Comparison of ENCODE assay signal across 2 cellular contexts in genomic region chr13:19596086-19596485, GRCh38.
A peak's percentile ranks its signal among the peaks of the same experiment; 100 is the strongest.
TF ChIP-seq lines count a peak whose summit lies in the region.

No MANE protein-coding gene starts in this region.

TF ChIP-seq in HepG2, 621 proteins besides CTCF, POLR2A, EP300 and RAD21:
- peak; percentile 87 for TF ChIP-seq ZNF263 (CRISPR knock-in tag; IDR thresholded peaks at IDR 0.05)
- 0 out of 2 replicates have a peak, but pooled peaks have one; percentile 24 for TF ChIP-seq ZBTB38 (CRISPR knock-in tag; IDR thresholded peaks at IDR 0.05)
- no peak for TF ChIP-seq ZNF597 (CRISPR knock-in tag; IDR thresholded peaks at IDR 0.05)

TF ChIP-seq in A549, 52 proteins besides CTCF, POLR2A, EP300 and RAD21:
- TF ChIP-seq JUN (IDR thresholded peaks at IDR 0.05): no peak
- no peak for TF ChIP-seq RARB (CRISPR knock-in tag; IDR thresholded peaks at IDR 0.05)
- TF ChIP-seq ZSCAN20 (CRISPR knock-in tag; IDR thresholded peaks at IDR 0.05): no peak
- TF ChIP-seq, protein P1, sequence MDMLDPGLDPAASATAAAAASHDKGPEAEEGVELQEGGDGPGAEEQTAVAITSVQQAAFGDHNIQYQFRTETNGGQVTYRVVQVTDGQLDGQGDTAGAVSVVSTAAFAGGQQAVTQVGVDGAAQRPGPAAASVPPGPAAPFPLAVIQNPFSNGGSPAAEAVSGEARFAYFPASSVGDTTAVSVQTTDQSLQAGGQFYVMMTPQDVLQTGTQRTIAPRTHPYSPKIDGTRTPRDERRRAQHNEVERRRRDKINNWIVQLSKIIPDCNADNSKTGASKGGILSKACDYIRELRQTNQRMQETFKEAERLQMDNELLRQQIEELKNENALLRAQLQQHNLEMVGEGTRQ (IDR thresholded peaks at IDR 0.05): no peak
- TF ChIP-seq SREBF2 (IDR thresholded peaks at IDR 0.05): no peak
- TF ChIP-seq ESRRA (IDR thresholded peaks at IDR 0.05; ENCODE audit: borderline replicate concordance, low read length): no peak
- TF ChIP-seq HOXB5 (CRISPR knock-in tag; IDR thresholded peaks at IDR 0.05): no peak
- TF ChIP-seq KDM5A (IDR thresholded peaks at IDR 0.05): no peak
- no peak for TF ChIP-seq EHMT2 (IDR thresholded peaks at IDR 0.05; ENCODE audit: low read depth)
